ENCODE assay signal across 9 cellular contexts in genomic region chr2:20231632-20232031, GRCh38. TPM values are rescaled to one million over a fixed set of nuclear protein-coding genes. Genes with fewer than 3 reads are reported as not detected.
DNase-seq lines count a peak whose midpoint lies in the region; ATAC-seq, FAIRE-seq and TF ChIP-seq lines count a peak whose summit lies in the region.
"Had no signal": no experiment of that assay in that cellular context is flagged by ENCODE, and none has a peak within 500 bp of the region (broad histone marks: within the 10 kb centered on the region; RNA-seq: fewer than 3 reads in every experiment).

No MANE protein-coding gene starts in this region.

- ATAC-seq in SK-N-SH treated with all-trans-retinoic acid at 6 μM for 48 hours (peak; percentile 78), HG03135 (IDR thresholded peaks at IDR 0.05; ENCODE audit: unreplicated experiment) (no peak), HG02981 (IDR thresholded peaks at IDR 0.05; ENCODE audit: unreplicated experiment) (no peak)

- H3K4me3 ChIP-seq in kidney (ENCODE audit: low read length in 2 of 2), result no peak overlapping the region

- no peak overlapping the region for H3K27ac ChIP-seq in kidney (ENCODE audit: low read depth in 2 of 2, low read length in 2 of 2)

- H3K36me3 ChIP-seq in kidney (ENCODE audit: control insufficient read depth in 1 of 2, insufficient read depth in 2 of 2, low read length in 2 of 2), result no peaks in the 10 kb centered on the region

- no peak overlapping the region for H3K9ac ChIP-seq in kidney (ENCODE audit: low read length in 2 of 2)

- no peaks in the 10 kb centered on the region for H3K9me3 ChIP-seq in kidney (ENCODE audit: control insufficient read depth in 1 of 2, low read length in 2 of 2)

- H3K4me1 ChIP-seq in kidney (ENCODE audit: control insufficient read depth in 1 of 2, insufficient read depth in 1 of 2, low read depth in 1 of 2, low read length in 2 of 2), result peaks cover 0 to 3% of the 10 kb centered on the region in 2 donors

- no peak for FAIRE-seq in kidney (lab: Jason Lieb, UNC)

- intact Hi-C loops in kidney (cut with DNase I) (no loop called here), posterior vena cava (cut with DNase I) (no loop called here)

- no peak for TF ChIP-seq CTCF in kidney (IDR thresholded peaks at IDR 0.05; ENCODE audit: borderline replicate concordance, extremely low read depth, insufficient read depth)

- DNase-seq in A172 (ENCODE audit: low spot score) (peak; percentile 99), HK-2 (ENCODE audit: unreplicated experiment) (peak; percentile 86), kidney (peak; percentile 93), NCI-H82 (lab: John Stamatoyannopoulos, UW) (no peak), posterior vena cava (ENCODE audit: low spot score) (no peak)
- DNase-seq: activated CD4-positive, alpha-beta T cell treated with anti-CD3 and anti-CD28 coated beads for 4 hours had no signal

TF ChIP-seq in SK-N-SH treated with all-trans-retinoic acid at 6 μM for 48 hours, 23 proteins besides CTCF, POLR2A, EP300 and RAD21:
- TF ChIP-seq SNAI2 (CRISPR knock-in tag; IDR thresholded peaks at IDR 0.05) (no peak), TOX (CRISPR knock-in tag; IDR thresholded peaks at IDR 0.05; ENCODE audit: borderline replicate concordance) (no peak), POU6F1 (CRISPR knock-in tag; IDR thresholded peaks at IDR 0.05; ENCODE audit: borderline replicate concordance, low read depth) (no peak), ZNF70 (CRISPR knock-in tag; IDR thresholded peaks at IDR 0.05) (no peak), ZC3H10 (CRISPR knock-in tag; IDR thresholded peaks at IDR 0.05) (no peak), GLIS3 (CRISPR knock-in tag; IDR thresholded peaks at IDR 0.05) (no peak), PATZ1 (CRISPR knock-in tag; IDR thresholded peaks at IDR 0.05; ENCODE audit: borderline replicate concordance) (no peak), OSR1 (CRISPR knock-in tag; IDR thresholded peaks at IDR 0.05) (no peak), ZNF565 (CRISPR knock-in tag; conservative IDR thresholded peaks at IDR 0.05; ENCODE audit: low read depth) (no peak), ZFP3 (CRISPR knock-in tag; IDR thresholded peaks at IDR 0.05) (no peak), CSDC2 (CRISPR knock-in tag; IDR thresholded peaks at IDR 0.05) (no peak)
- TF ChIP-seq, protein P1, sequence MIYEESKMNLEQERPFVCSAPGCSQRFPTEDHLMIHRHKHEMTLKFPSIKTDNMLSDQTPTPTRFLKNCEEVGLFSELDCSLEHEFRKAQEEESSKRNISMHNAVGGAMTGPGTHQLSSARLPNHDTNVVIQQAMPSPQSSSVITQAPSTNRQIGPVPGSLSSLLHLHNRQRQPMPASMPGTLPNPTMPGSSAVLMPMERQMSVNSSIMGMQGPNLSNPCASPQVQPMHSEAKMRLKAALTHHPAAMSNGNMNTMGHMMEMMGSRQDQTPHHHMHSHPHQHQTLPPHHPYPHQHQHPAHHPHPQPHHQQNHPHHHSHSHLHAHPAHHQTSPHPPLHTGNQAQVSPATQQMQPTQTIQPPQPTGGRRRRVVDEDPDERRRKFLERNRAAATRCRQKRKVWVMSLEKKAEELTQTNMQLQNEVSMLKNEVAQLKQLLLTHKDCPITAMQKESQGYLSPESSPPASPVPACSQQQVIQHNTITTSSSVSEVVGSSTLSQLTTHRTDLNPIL (CRISPR knock-in tag; IDR thresholded peaks at IDR 0.05; ENCODE audit: low read depth), result no peak
- TF ChIP-seq, protein P2, sequence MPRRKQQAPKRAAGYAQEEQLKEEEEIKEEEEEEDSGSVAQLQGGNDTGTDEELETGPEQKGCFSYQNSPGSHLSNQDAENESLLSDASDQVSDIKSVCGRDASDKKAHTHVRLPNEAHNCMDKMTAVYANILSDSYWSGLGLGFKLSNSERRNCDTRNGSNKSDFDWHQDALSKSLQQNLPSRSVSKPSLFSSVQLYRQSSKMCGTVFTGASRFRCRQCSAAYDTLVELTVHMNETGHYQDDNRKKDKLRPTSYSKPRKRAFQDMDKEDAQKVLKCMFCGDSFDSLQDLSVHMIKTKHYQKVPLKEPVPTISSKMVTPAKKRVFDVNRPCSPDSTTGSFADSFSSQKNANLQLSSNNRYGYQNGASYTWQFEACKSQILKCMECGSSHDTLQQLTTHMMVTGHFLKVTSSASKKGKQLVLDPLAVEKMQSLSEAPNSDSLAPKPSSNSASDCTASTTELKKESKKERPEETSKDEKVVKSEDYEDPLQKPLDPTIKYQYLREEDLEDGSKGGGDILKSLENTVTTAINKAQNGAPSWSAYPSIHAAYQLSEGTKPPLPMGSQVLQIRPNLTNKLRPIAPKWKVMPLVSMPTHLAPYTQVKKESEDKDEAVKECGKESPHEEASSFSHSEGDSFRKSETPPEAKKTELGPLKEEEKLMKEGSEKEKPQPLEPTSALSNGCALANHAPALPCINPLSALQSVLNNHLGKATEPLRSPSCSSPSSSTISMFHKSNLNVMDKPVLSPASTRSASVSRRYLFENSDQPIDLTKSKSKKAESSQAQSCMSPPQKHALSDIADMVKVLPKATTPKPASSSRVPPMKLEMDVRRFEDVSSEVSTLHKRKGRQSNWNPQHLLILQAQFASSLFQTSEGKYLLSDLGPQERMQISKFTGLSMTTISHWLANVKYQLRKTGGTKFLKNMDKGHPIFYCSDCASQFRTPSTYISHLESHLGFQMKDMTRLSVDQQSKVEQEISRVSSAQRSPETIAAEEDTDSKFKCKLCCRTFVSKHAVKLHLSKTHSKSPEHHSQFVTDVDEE (CRISPR knock-in tag; IDR thresholded peaks at IDR 0.05), result no peak

RNA-seq across cellular contexts. Expression of gene SDC1, which starts 6.7 kb away (rescaled TPM):
- 241 and 257 TPM in 2 replicates for total RNA-seq in A172 (2014; rRNA removed; shearing (Covaris generic))
- total RNA-seq in kidney, result 266 TPM
- polyA plus RNA-seq in kidney (ENCODE audit: insufficient read depth, low read depth, low replicate concordance), result 206 TPM
- total RNA-seq in posterior vena cava, result 1 to 10 TPM; 1.2 to 3.0 TPM

Comparison
In these comparisons a context has a peak if more than half of its experiments do, and no peak if none do; other contexts are left out.
1. DNase-seq: peak in A172 (single experiment), HK-2 (single experiment) and kidney (single experiment); none in NCI-H82 (single experiment) and posterior vena cava (single experiment).
2. RNA of gene SDC1, which starts 6.7 kb away (total RNA-seq): 266 TPM in kidney (single experiment) and 241 to 257 TPM in A172; 1.2 to 3.0 TPM in posterior vena cava; every median in the first group is over 10 times any median in the second.